ENCODE assay signal across 2 cellular contexts in the genomic region with DNA sequence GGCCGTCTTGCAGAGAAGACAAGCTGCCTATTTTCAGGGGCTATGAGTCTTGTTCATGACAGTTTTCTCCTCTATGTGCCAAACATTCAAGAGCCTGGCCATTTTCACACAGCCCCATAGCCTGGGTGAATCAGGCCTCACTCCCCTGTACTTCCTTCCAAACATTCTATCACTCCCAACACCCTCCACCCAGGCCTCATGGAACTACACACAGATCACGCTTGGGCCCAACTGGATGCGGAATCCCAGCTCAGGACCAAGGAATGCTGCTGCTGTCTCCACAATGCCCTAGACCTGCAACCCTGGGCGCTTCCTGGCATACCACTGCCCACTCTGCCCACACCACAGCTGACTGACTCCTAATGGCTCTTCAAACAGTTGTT.
TF ChIP-seq lines count a peak whose summit lies in the region.

No MANE protein-coding gene starts in this region.

TF ChIP-seq in SK-N-SH, 30 proteins besides CTCF, POLR2A, EP300 and RAD21 (continued from another document):
- TF ChIP-seq, protein P1, sequence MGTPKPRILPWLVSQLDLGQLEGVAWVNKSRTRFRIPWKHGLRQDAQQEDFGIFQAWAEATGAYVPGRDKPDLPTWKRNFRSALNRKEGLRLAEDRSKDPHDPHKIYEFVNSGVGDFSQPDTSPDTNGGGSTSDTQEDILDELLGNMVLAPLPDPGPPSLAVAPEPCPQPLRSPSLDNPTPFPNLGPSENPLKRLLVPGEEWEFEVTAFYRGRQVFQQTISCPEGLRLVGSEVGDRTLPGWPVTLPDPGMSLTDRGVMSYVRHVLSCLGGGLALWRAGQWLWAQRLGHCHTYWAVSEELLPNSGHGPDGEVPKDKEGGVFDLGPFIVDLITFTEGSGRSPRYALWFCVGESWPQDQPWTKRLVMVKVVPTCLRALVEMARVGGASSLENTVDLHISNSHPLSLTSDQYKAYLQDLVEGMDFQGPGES (IDR thresholded peaks at IDR 0.05; ENCODE audit: low read depth, low read length): no peak
- TF ChIP-seq MXI1 (IDR thresholded peaks at IDR 0.05; ENCODE audit: low read depth, low read length) (no peak), TAF1 (IDR thresholded peaks at IDR 0.05; ENCODE audit: borderline replicate concordance, low read depth, low read length) (no peak), RXRA (IDR thresholded peaks at IDR 0.05; ENCODE audit: borderline replicate concordance, low read depth) (no peak), TEAD4 (IDR thresholded peaks at IDR 0.05; ENCODE audit: borderline replicate concordance, insufficient read depth) (no peak), ELF1 (IDR thresholded peaks at IDR 0.05) (no peak), NRF1 (IDR thresholded peaks at IDR 0.05; ENCODE audit: low read depth, low read length) (no peak)
- TF ChIP-seq, protein P2, sequence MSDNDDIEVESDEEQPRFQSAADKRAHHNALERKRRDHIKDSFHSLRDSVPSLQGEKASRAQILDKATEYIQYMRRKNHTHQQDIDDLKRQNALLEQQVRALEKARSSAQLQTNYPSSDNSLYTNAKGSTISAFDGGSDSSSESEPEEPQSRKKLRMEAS (IDR thresholded peaks at IDR 0.05; ENCODE audit: low read depth): no peak

TF ChIP-seq in SK-N-SH treated with all-trans-retinoic acid at 6 μM for 48 hours, 23 proteins besides CTCF, POLR2A, EP300 and RAD21 (continued from another document):
- TF ChIP-seq, protein P3, sequence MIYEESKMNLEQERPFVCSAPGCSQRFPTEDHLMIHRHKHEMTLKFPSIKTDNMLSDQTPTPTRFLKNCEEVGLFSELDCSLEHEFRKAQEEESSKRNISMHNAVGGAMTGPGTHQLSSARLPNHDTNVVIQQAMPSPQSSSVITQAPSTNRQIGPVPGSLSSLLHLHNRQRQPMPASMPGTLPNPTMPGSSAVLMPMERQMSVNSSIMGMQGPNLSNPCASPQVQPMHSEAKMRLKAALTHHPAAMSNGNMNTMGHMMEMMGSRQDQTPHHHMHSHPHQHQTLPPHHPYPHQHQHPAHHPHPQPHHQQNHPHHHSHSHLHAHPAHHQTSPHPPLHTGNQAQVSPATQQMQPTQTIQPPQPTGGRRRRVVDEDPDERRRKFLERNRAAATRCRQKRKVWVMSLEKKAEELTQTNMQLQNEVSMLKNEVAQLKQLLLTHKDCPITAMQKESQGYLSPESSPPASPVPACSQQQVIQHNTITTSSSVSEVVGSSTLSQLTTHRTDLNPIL (CRISPR knock-in tag; IDR thresholded peaks at IDR 0.05; ENCODE audit: low read depth): no peak
- TF ChIP-seq, protein P4, sequence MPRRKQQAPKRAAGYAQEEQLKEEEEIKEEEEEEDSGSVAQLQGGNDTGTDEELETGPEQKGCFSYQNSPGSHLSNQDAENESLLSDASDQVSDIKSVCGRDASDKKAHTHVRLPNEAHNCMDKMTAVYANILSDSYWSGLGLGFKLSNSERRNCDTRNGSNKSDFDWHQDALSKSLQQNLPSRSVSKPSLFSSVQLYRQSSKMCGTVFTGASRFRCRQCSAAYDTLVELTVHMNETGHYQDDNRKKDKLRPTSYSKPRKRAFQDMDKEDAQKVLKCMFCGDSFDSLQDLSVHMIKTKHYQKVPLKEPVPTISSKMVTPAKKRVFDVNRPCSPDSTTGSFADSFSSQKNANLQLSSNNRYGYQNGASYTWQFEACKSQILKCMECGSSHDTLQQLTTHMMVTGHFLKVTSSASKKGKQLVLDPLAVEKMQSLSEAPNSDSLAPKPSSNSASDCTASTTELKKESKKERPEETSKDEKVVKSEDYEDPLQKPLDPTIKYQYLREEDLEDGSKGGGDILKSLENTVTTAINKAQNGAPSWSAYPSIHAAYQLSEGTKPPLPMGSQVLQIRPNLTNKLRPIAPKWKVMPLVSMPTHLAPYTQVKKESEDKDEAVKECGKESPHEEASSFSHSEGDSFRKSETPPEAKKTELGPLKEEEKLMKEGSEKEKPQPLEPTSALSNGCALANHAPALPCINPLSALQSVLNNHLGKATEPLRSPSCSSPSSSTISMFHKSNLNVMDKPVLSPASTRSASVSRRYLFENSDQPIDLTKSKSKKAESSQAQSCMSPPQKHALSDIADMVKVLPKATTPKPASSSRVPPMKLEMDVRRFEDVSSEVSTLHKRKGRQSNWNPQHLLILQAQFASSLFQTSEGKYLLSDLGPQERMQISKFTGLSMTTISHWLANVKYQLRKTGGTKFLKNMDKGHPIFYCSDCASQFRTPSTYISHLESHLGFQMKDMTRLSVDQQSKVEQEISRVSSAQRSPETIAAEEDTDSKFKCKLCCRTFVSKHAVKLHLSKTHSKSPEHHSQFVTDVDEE (CRISPR knock-in tag; IDR thresholded peaks at IDR 0.05): no peak
- TF ChIP-seq, protein P5, sequence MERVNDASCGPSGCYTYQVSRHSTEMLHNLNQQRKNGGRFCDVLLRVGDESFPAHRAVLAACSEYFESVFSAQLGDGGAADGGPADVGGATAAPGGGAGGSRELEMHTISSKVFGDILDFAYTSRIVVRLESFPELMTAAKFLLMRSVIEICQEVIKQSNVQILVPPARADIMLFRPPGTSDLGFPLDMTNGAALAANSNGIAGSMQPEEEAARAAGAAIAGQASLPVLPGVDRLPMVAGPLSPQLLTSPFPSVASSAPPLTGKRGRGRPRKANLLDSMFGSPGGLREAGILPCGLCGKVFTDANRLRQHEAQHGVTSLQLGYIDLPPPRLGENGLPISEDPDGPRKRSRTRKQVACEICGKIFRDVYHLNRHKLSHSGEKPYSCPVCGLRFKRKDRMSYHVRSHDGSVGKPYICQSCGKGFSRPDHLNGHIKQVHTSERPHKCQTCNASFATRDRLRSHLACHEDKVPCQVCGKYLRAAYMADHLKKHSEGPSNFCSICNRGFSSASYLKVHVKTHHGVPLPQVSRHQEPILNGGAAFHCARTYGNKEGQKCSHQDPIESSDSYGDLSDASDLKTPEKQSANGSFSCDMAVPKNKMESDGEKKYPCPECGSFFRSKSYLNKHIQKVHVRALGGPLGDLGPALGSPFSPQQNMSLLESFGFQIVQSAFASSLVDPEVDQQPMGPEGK (CRISPR knock-in tag; IDR thresholded peaks at IDR 0.05; ENCODE audit: borderline replicate concordance): no peak
- TF ChIP-seq ZC3H10 (CRISPR knock-in tag; IDR thresholded peaks at IDR 0.05) (no peak), TCF4 (CRISPR knock-in tag; IDR thresholded peaks at IDR 0.05; ENCODE audit: borderline replicate concordance) (no peak), TOX (CRISPR knock-in tag; IDR thresholded peaks at IDR 0.05; ENCODE audit: borderline replicate concordance) (no peak), ZFP3 (CRISPR knock-in tag; IDR thresholded peaks at IDR 0.05) (no peak), ISL1 (CRISPR knock-in tag; IDR thresholded peaks at IDR 0.05) (no peak), SNAI2 (CRISPR knock-in tag; IDR thresholded peaks at IDR 0.05) (no peak)
- TF ChIP-seq, protein P6, sequence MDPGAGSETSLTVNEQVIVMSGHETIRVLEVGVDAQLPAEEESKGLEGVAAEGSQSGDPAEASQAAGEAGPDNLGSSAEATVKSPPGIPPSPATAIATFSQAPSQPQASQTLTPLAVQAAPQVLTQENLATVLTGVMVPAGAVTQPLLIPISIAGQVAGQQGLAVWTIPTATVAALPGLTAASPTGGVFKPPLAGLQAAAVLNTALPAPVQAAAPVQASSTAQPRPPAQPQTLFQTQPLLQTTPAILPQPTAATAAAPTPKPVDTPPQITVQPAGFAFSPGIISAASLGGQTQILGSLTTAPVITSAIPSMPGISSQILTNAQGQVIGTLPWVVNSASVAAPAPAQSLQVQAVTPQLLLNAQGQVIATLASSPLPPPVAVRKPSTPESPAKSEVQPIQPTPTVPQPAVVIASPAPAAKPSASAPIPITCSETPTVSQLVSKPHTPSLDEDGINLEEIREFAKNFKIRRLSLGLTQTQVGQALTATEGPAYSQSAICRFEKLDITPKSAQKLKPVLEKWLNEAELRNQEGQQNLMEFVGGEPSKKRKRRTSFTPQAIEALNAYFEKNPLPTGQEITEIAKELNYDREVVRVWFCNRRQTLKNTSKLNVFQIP (CRISPR knock-in tag; IDR thresholded peaks at IDR 0.05; ENCODE audit: borderline replicate concordance, low read depth): no peak
